16 cellular contexts compared by ENCODE assay signal in the genomic region with DNA sequence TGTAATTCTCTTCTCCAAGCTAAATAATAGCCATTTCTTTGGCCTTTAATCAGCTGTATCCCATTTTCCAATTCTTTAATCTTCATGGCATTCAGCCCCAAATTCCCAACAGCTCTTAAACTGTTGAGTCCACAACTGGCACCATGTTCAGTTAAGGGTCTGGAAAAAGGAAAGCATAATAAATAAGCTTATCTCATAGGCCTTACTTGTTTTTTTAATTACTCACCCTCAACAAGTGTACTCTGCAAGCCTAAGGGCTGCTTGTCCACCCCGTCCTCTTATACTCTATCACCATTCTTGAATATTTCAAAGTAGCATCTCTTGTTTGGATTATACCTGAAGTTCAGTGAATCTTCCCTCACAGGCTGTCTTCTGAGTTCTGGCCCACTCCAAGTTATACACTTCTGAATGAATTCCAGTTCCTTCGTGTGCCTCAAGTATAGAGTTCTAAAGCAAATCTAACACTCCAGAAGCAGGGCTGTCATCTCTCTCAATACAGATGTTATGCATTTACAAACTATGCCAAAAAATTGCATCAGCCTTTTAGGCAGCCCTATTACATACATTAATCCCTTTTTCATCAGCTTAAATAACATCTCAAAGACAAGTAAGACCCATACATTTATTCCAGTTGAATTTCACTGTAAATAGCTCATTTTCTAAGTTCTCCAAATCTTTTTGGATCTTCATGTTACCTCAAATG.
DNase-seq lines count a peak whose midpoint lies in the region; ATAC-seq, FAIRE-seq and TF ChIP-seq lines count a peak whose summit lies in the region.
"Had no signal": no experiment of that assay in that cellular context is flagged by ENCODE, and none has a peak within 500 bp of the region (broad histone marks: within the 10 kb centered on the region; RNA-seq: fewer than 3 reads in every experiment).

No MANE protein-coding gene starts in this region.

- H3K27ac ChIP-seq in IMR-90 (ENCODE audit: insufficient read depth, low read length) (no peak overlapping the region), ascending aorta (peak overlapping the region; percentile 36 to 68), endothelial cell of umbilical vein (ENCODE audit: insufficient read depth, low read depth, low read length) (no peak overlapping the region), adrenal gland (no peak overlapping the region)

- H3K9me1 ChIP-seq in IMR-90 (ENCODE audit: insufficient read depth, low read length) (no peaks in the 10 kb centered on the region), endothelial cell of umbilical vein (replicated peaks; ENCODE audit: control insufficient read depth, extremely low read depth, insufficient read depth, low read length) (no peaks in the 10 kb centered on the region)

- H2BK120ac ChIP-seq in IMR-90 (ENCODE audit: low read depth, low read length), result no peak overlapping the region

- TF ChIP-seq CTCF in IMR-90 (conservative IDR thresholded peaks at IDR 0.05; ENCODE audit: low read depth, low read length) (no peak), ascending aorta (IDR thresholded peaks at IDR 0.05) (no peak), endothelial cell of umbilical vein (IDR thresholded peaks at IDR 0.05; ENCODE audit: extremely low read depth in 1 of 2, insufficient read depth in 1 of 2, low read depth in 1 of 2, low read length in 2 of 2) (no peak), nephron (IDR thresholded peaks at IDR 0.05; ENCODE audit: unreplicated experiment in 3 of 3) (no peak), adrenal gland (IDR thresholded peaks at IDR 0.05) (no peak)

- no TSS peak for BruUV-seq in IMR-90 (replicated peaks; lab: Mats Ljungman, UMichigan)
- no TSS peak for BruUV-seq in endothelial cell of umbilical vein (replicated peaks; lab: Mats Ljungman, UMichigan)

- no peak; the same call in 1 of the 2 replicates for ATAC-seq in IMR-90 (ENCODE audit: low read depth)
- ATAC-seq: CD8-positive, alpha-beta T cell; Panc1 had no signal

- no peak overlapping the region for H4K91ac ChIP-seq in IMR-90 (ENCODE audit: insufficient read depth, low read depth, low read length)

- H3K27me3 ChIP-seq in IMR-90 (ENCODE audit: control insufficient read depth, insufficient read depth, low read length), result no peaks in the 10 kb centered on the region
- no peaks in the 10 kb centered on the region for H3K27me3 ChIP-seq in ascending aorta
- H3K27me3 ChIP-seq in endothelial cell of umbilical vein (ENCODE audit: control insufficient read depth in 2 of 2, insufficient read depth in 2 of 2, low read length in 2 of 2), result no peaks in the 10 kb centered on the region
- no peaks in the 10 kb centered on the region for H3K27me3 ChIP-seq in adrenal gland

- H3K9me3 ChIP-seq in IMR-90 (ENCODE audit: control insufficient read depth, insufficient read depth, low read length), result no peaks in the 10 kb centered on the region
- H3K9me3 ChIP-seq in ascending aorta, result no peaks in the 10 kb centered on the region
- H3K9me3 ChIP-seq in endothelial cell of umbilical vein (replicated peaks; ENCODE audit: control insufficient read depth, insufficient read depth, low read length), result no peaks in the 10 kb centered on the region
- no peaks in the 10 kb centered on the region for H3K9me3 ChIP-seq in adrenal gland (replicated peaks in 1 of 3)

- H4K8ac ChIP-seq in IMR-90 (ENCODE audit: low read depth in 2 of 2, low read length in 2 of 2), result no peak overlapping the region

- H3K23ac ChIP-seq in IMR-90 (ENCODE audit: low read depth, low read length), result no peak overlapping the region

- POLR2A ChIA-PET in IMR-90 (lab: Charles Lee; ENCODE audit: unreplicated experiment) (no interaction called here), endothelial cell of umbilical vein (lab: Charles Lee) (interaction anchor here (0.6 kb wide), 1 partner anchor 673 kb away, joined by 3 read pairs; no protein-coding TSS in a partner anchor)

- H3K4me1 ChIP-seq in IMR-90 (ENCODE audit: control insufficient read depth, insufficient read depth, low read length) (peaks cover 2% of the 10 kb centered on the region; the same call in 1 of the 2 replicates), ascending aorta (peaks cover 0 to 26% of the 10 kb centered on the region in 2 donors), endothelial cell of umbilical vein (ENCODE audit: control insufficient read depth, extremely low read depth, insufficient read depth, low read length) (peaks cover 32% of the 10 kb centered on the region), adrenal gland (replicated peaks in 1 of 2) (no peaks in the 10 kb centered on the region)

- WGBS in IMR-90 (ENCODE audit: extremely low coverage in 2 of 2, insufficient read length in 1 of 2), 2 experiments, result 44% methylated on average over 2 of the region's 2 CpGs; no CpG with 5 or more reads in 1 of the 2 experiments
- WGBS in adrenal gland, 4 donors, result 49 to 81% (median 77%) methylated on average over 2 of the region's 2 CpGs

- H3K4me2 ChIP-seq in IMR-90 (ENCODE audit: low read depth, low read length) (no peak overlapping the region), endothelial cell of umbilical vein (ENCODE audit: insufficient read depth, low read length) (no peak overlapping the region)

- TF ChIP-seq POLR2A in IMR-90 (IDR thresholded peaks at IDR 0.05; ENCODE audit: low read depth, low read length), result no peak
- TF ChIP-seq POLR2A in endothelial cell of umbilical vein (IDR thresholded peaks at IDR 0.05; ENCODE audit: low read depth, low read length), result no peak
- TF ChIP-seq POLR2A in adrenal gland (IDR thresholded peaks at IDR 0.05), result no peak

- no peak overlapping the region for H3K4me3 Mint-ChIP-seq in nephron
- H3K4me3 Mint-ChIP-seq: CD8-positive, alpha-beta T cell had no signal

- no peak overlapping the region for H2BK5ac ChIP-seq in IMR-90 (ENCODE audit: low read depth, low read length, poor library complexity, severe bottlenecking)

- H3K56ac ChIP-seq in IMR-90 (ENCODE audit: extremely low read depth, insufficient read depth, low read length), result no peak overlapping the region

- no peak overlapping the region for H3K14ac ChIP-seq in IMR-90 (replicated peaks; ENCODE audit: low read depth, low read length)

- intact Hi-C loops in IMR-90 (cut with micrococcal nuclease) (no loop called here), ascending aorta (cut with DNase I) (no loop called here), endothelial cell of umbilical vein (cut with micrococcal nuclease) (loop anchor here (5.0 kb wide), 1 partner anchor 144 kb away; no protein-coding TSS in a partner anchor), adrenal gland (cut with DNase I) (no loop called here)

- no peak for FAIRE-seq in endothelial cell of umbilical vein (lab: Jason Lieb, UNC)

- H2AK9ac ChIP-seq in IMR-90 (replicated peaks; ENCODE audit: low read depth, low read length, poor library complexity), result no peak overlapping the region

- peak overlapping the region in 2 of 3 experiments; percentile 60 to 84 for H3K27ac Mint-ChIP-seq in nephron
- H3K27ac Mint-ChIP-seq: CD8-positive, alpha-beta T cell had no signal

- H3K4me1 Mint-ChIP-seq in nephron, result peaks cover 23% of the 10 kb centered on the region

- peaks cover 9% of the 10 kb centered on the region for H3K9me3 Mint-ChIP-seq in nephron

- no peak for TF ChIP-seq RAD21 in IMR-90 (IDR thresholded peaks at IDR 0.05; ENCODE audit: low read length)

- no peak overlapping the region for H2BK20ac ChIP-seq in IMR-90 (ENCODE audit: low read depth, low read length)

- CTCF ChIA-PET in IMR-90 (lab: Yijun Ruan, JAX), result no interaction called here
- CTCF ChIA-PET in endothelial cell of umbilical vein (lab: Charles Lee), result interaction anchor here (0.7 to 1.1 kb wide), 3 partner anchors 99 to 144 kb away, joined by 3 read pairs; a partner anchor contains a TSS

- H4K5ac ChIP-seq in IMR-90 (ENCODE audit: low read depth, low read length), result no peak overlapping the region; the same call in 1 of the 2 replicates

- H2AFZ ChIP-seq in IMR-90 (replicated peaks; ENCODE audit: low read length, poor library complexity), result no peak overlapping the region
- H2AFZ ChIP-seq in endothelial cell of umbilical vein (ENCODE audit: low read depth, low read length), result peak overlapping the region; percentile 36

- H3K79me1 ChIP-seq in IMR-90 (ENCODE audit: low read depth in 1 of 2, low read length in 2 of 2), result no peaks in the 10 kb centered on the region

- DNase-seq in IMR-90 (peak; percentile 18), ascending aorta (ENCODE audit: low spot score in 2 of 2) (no peak), endothelial cell of umbilical vein (ENCODE audit: low read depth, low spot score) (peak; percentile 67), RKO (ENCODE audit: low spot score) (no peak), EL (no peak), adrenal gland (no peak), NCI-H2029 treated with DMSO at 0.1 percent for 48 hours (lab: John Stamatoyannopoulos, UW) (no peak)
- DNase-seq: CD8-positive, alpha-beta T cell; Kasumi-1; NCI-H1048; NCI-H1694; NCI-H2171; NCI-H82; Right ventricle myocardium superior had no signal

- H3K36me3 ChIP-seq in IMR-90 (ENCODE audit: control insufficient read depth, insufficient read depth, low read length), result no peaks in the 10 kb centered on the region
- peaks cover 2 to 4% of the 10 kb centered on the region in 2 donors for H3K36me3 ChIP-seq in ascending aorta
- no peaks in the 10 kb centered on the region for H3K36me3 ChIP-seq in endothelial cell of umbilical vein (ENCODE audit: control insufficient read depth in 2 of 2, extremely low read depth in 1 of 2, insufficient read depth in 2 of 2, low read length in 2 of 2)
- no peaks in the 10 kb centered on the region for H3K36me3 ChIP-seq in adrenal gland (replicated peaks in 1 of 2)

- H2BK15ac ChIP-seq in IMR-90 (ENCODE audit: low read depth, low read length), result no peak overlapping the region

- dilution Hi-C loops in IMR-90 (cut with HindIII; ENCODE audit: low sequenced_read_pairs, unreplicated experiment) (no loop called here), endothelial cell of umbilical vein (cut with MboI; ENCODE audit: extremely low pct_ligation_motif_present, low sequenced_read_pairs) (no loop called here)

- H3K9ac ChIP-seq in IMR-90 (ENCODE audit: low read depth, low read length) (no peak overlapping the region), endothelial cell of umbilical vein (replicated peaks; ENCODE audit: extremely low read depth, insufficient read depth, low read length) (no peak overlapping the region)

- no peak overlapping the region for H3K4ac ChIP-seq in IMR-90 (ENCODE audit: low read depth, low read length)

- H3K36me3 Mint-ChIP-seq in nephron (ENCODE audit: low read depth), result peaks cover 11% of the 10 kb centered on the region
- H3K36me3 Mint-ChIP-seq: CD8-positive, alpha-beta T cell had no signal

- H3K27me3 Mint-ChIP-seq in nephron (ENCODE audit: low read depth), result no peaks in the 10 kb centered on the region

- H4K20me1 ChIP-seq in IMR-90 (ENCODE audit: insufficient read depth, low read length) (no peaks in the 10 kb centered on the region), endothelial cell of umbilical vein (replicated peaks; ENCODE audit: control insufficient read depth, extremely low read depth, insufficient read depth, low read length) (no peaks in the 10 kb centered on the region)

- no peak overlapping the region for H3K18ac ChIP-seq in IMR-90 (ENCODE audit: low read depth, low read length)

- no peak overlapping the region for H3K4me3 ChIP-seq in IMR-90 (ENCODE audit: insufficient read depth, low read depth, low read length)
- no peak overlapping the region for H3K4me3 ChIP-seq in ascending aorta
- H3K4me3 ChIP-seq in endothelial cell of umbilical vein (replicated peaks in 1 of 3; ENCODE audit: insufficient read depth in 1 of 3, low read depth in 1 of 3, low read length in 3 of 3), result no peak overlapping the region
- no peak overlapping the region for H3K4me3 ChIP-seq in adrenal gland

- H2AK5ac ChIP-seq in IMR-90 (ENCODE audit: low read depth, low read length), result no peak overlapping the region

- in situ Hi-C loops in IMR-90 (cut with MboI; ENCODE audit: low sequenced_read_pairs), result no loop called here

- H3K79me2 ChIP-seq in endothelial cell of umbilical vein (ENCODE audit: control insufficient read depth, insufficient read depth, low read length), result no peaks in the 10 kb centered on the region

Comparison
In these comparisons a context has a peak if more than half of its experiments do, and no peak if none do; other contexts are left out.
1. DNase-seq: peak in IMR-90 (single experiment) and endothelial cell of umbilical vein (single experiment); none in ascending aorta (0 of 2), RKO (single experiment), EL (single experiment), adrenal gland (0 of 7) and NCI-H2029 treated with DMSO at 0.1 percent for 48 hours (single experiment).
2. H3K27ac ChIP-seq: peak in ascending aorta (2 of 2); none in IMR-90 (single experiment), endothelial cell of umbilical vein (single experiment) and adrenal gland (0 of 5).